Comparison of ENCODE assay signal across 37 cellular contexts in the genomic region with DNA sequence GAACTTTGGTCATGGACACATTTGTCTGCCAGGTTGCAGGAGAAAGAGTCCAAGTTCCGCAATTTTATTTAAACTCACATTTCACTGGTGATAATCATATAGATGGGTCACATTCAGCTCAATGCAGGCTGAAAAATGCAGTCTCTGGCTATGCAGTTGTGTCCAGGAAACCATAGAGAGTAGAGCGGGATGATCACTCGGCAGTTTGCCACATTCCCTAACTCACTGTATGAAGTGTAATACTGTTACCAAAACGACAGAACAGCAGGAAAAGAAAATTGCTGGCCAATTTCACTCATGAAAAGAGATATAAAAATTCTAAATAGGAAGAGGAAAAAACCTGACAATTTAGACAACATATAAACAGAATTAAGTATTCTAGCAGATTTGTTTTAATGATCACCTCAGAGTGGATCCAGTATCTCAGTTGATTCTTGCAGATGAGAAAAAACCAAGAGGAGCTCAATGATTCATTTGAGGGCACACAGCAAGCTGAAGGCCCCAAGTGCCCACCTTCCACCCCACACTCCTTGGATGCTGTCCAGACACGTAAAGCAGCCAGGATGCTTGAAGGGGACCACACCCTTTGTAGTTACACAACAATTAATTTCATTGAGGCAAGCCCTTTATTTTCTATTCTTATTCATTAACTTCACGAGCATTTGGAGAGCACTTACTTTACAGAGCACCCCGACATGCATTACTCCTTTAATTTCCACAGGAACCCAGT.
A peak's percentile ranks its signal among the peaks of the same experiment; 100 is the strongest.
DNase-seq lines count a peak whose midpoint lies in the region; ATAC-seq and TF ChIP-seq lines count a peak whose summit lies in the region.
"Had no signal": no experiment of that assay in that cellular context is flagged by ENCODE, and none has a peak within 500 bp of the region (broad histone marks: within the 10 kb centered on the region; RNA-seq: fewer than 3 reads in every experiment).

No MANE protein-coding gene starts in this region.

- no peaks in the 10 kb centered on the region for H3K36me3 ChIP-seq in right atrium auricular region
- H3K36me3 ChIP-seq: cardiac muscle cell, heart left ventricle, lower lobe of right lung, MG63 had no signal

- H3K4me3 ChIP-seq in right atrium auricular region: no peak overlapping the region
- H3K4me3 ChIP-seq in fibroblast of pulmonary artery (replicated peaks; ENCODE audit: low read depth, low read length): no peak overlapping the region
- H3K4me3 ChIP-seq: A549, cardiac muscle cell, heart left ventricle, K562, lower lobe of right lung, MG63, psoas muscle had no signal

- ATAC-seq in left cardiac atrium: no peak
- ATAC-seq in GM18868 (IDR thresholded peaks at IDR 0.05; ENCODE audit: unreplicated experiment): no peak
- ATAC-seq in HG03097 (IDR thresholded peaks at IDR 0.05; ENCODE audit: low FRiP score, unreplicated experiment): no peak
- ATAC-seq: A549; activated naive CD4-positive, alpha-beta T cell treated with anti-CD3 and anti-CD28 coated beads, Interleukin-2, amount 50 U/mL, for 72 hours; effector memory CD8-positive, alpha-beta T cell; heart left ventricle; K562; lower lobe of right lung; natural killer cell treated with Interleukin-12 subunit alpha and Interleukin-12 subunit beta and Interleukin-15 and Interleukin-18, amount 100 ng/mL, for 72 hours; psoas muscle had no signal

- DNase-seq in right atrium auricular region (ENCODE audit: low spot score): peak; percentile 28
- DNase-seq in left cardiac atrium: no peak
- DNase-seq in RPMI7951 (ENCODE audit: low read depth): peak; percentile 15
- peak; percentile 56 for DNase-seq in fibroblast of pulmonary artery (ENCODE audit: low read depth)
- no peak for DNase-seq in SHP77 treated with DMSO at 0.1 percent for 48 hours (lab: John Stamatoyannopoulos, UW)
- DNase-seq in mesenteric fat pad (ENCODE audit: low spot score): no peak
- DNase-seq: activated CD4-positive, alpha-beta T cell treated with anti-CD3 and anti-CD28 coated beads for 4 hours; activated CD8-positive, alpha-beta memory T cell treated with anti-CD3 and anti-CD28 coated beads for 24 hours; activated effector memory CD4-positive, alpha-beta T cell treated with Interleukin-2 at 50 U/mL for 16 hours; activated T-cell treated with anti-CD3 and anti-CD28 coated beads, Interleukin-2, amount 50 U/mL, for 1 hour; amygdala; CD4-positive, alpha-beta T cell; cortex of kidney; effector memory CD8-positive, alpha-beta T cell; foreskin melanocyte; heart left ventricle; lower lobe of right lung; MG63; NCI-H1417 treated with DMSO at 0.1 percent for 48 hours; NCI-H2081; NCI-H446; occipital lobe; psoas muscle; stimulated activated CD4-positive, alpha-beta T cell treated with anti-CD3 and anti-CD28 coated beads, Interleukin-15, amount 100 ng/mL, for 24 hours; stimulated activated CD4-positive, alpha-beta T cell treated with anti-CD3 and anti-CD28 coated beads, Interleukin-4, amount 100 ng/mL, for 4 hours; substantia nigra; T1000; trophoblast cell had no signal

- H3K27me3 ChIP-seq in right atrium auricular region: no peaks in the 10 kb centered on the region
- H3K27me3 ChIP-seq: cardiac muscle cell, heart left ventricle, MG63 had no signal

- TF ChIP-seq CTCF in right atrium auricular region (IDR thresholded peaks at IDR 0.05): no peak
- TF ChIP-seq CTCF in fibroblast of pulmonary artery (IDR thresholded peaks at IDR 0.05; ENCODE audit: low read length, missing control alignments): no peak

- no peaks in the 10 kb centered on the region for H3K4me1 ChIP-seq in right atrium auricular region
- H3K4me1 ChIP-seq: A549, heart left ventricle, lower lobe of right lung, psoas muscle had no signal

- no peaks in the 10 kb centered on the region for H3K9me3 ChIP-seq in right atrium auricular region
- H3K9me3 ChIP-seq: A549, lower lobe of right lung, psoas muscle had no signal

- intact Hi-C loops in left cardiac atrium (cut with DNase I): no loop called here

- H3K27ac ChIP-seq in right atrium auricular region: no peak overlapping the region
- H3K27ac ChIP-seq: A549, cardiac muscle cell, heart left ventricle, lower lobe of right lung, psoas muscle, RWPE1, VCaP had no signal

Comparison
In these comparisons a context has a peak if more than half of its experiments do, and no peak if none do; other contexts are left out.
1. DNase-seq: peak in right atrium auricular region (single experiment), RPMI7951 (single experiment) and fibroblast of pulmonary artery (single experiment); none in left cardiac atrium (single experiment), SHP77 treated with DMSO at 0.1 percent for 48 hours (single experiment) and mesenteric fat pad (single experiment).